In the genomic region with DNA sequence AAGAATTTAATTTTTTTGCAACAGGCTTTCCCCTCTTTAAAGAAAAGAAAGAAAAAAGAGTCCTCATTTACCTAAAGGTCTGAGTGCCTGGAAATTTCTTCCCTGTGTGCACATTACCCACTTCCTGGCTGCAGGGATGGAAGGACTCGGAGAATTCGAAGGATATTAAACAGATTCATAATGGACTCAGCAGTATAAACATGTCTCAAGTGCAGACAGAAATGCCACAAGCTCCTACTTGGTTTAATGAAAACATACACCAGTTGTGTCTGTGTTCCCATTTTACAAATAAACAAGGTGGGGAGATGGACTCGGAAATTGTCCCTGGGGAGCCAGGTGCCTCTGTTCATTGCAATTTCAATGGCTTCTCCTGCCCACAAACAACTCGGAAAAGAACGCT, we compare ENCODE assay signal across 16 cellular contexts. TPM values are rescaled to one million over a fixed set of nuclear protein-coding genes. Genes with fewer than 3 reads are reported as not detected.
DNase-seq lines count a peak whose midpoint lies in the region; ATAC-seq and TF ChIP-seq lines count a peak whose summit lies in the region.
"Had no signal": no experiment of that assay in that cellular context is flagged by ENCODE, and none has a peak within 500 bp of the region (broad histone marks: within the 10 kb centered on the region; RNA-seq: fewer than 3 reads in every experiment).

No MANE protein-coding gene starts in this region.

- no peak overlapping the region for H3K23ac ChIP-seq in neuronal stem cell (ENCODE audit: low read depth, low read length, poor library complexity)

- no CpG with 5 or more reads among the region's 5 CpGs for WGBS in neuronal stem cell (ENCODE audit: extremely low coverage in 2 of 2, insufficient read length in 2 of 2, insufficient replicate concordance in 1 of 2), 2 donors

- no peaks in the 10 kb centered on the region for H3K79me1 ChIP-seq in neuronal stem cell (ENCODE audit: low read depth, low read length)

- H3K9ac ChIP-seq in neuronal stem cell (ENCODE audit: low read depth, low read length, poor library complexity), result no peak overlapping the region

- H2BK5ac ChIP-seq in neuronal stem cell (ENCODE audit: low read length), result no peak overlapping the region

- no peak overlapping the region for H2AK5ac ChIP-seq in neuronal stem cell (ENCODE audit: low read depth, low read length)

- no peak overlapping the region for H3K4ac ChIP-seq in neuronal stem cell (ENCODE audit: low read length)

- no peak overlapping the region for H4K91ac ChIP-seq in neuronal stem cell (ENCODE audit: low read depth, low read length, poor library complexity)

- H2BK12ac ChIP-seq in neuronal stem cell (ENCODE audit: low read length), result no peak overlapping the region

- no peak overlapping the region for H4K8ac ChIP-seq in neuronal stem cell (ENCODE audit: low read depth, low read length)

- TF ChIP-seq CTCF in WERI-Rb-1 (IDR thresholded peaks at IDR 0.05; ENCODE audit: low read depth, low read length), result no peak

- no peak for ATAC-seq in HG03432 (IDR thresholded peaks at IDR 0.05; ENCODE audit: unreplicated experiment)
- ATAC-seq: CD8-positive, alpha-beta T cell had no signal

- no peak overlapping the region for H3K4me2 ChIP-seq in neuronal stem cell (ENCODE audit: insufficient read depth, low read length, poor library complexity, severe bottlenecking)

- no peaks in the 10 kb centered on the region for H3K27me3 ChIP-seq in WERI-Rb-1 (ENCODE audit: insufficient read depth, low read depth, severe bottlenecking)
- peaks cover 0 to 12% (median 3%) of the 10 kb centered on the region in 3 experiments for H3K27me3 ChIP-seq in neuronal stem cell (ENCODE audit: control insufficient read depth in 3 of 3, insufficient read depth in 3 of 3, low read depth in 1 of 3, low read length in 3 of 3)

- H2BK120ac ChIP-seq in neuronal stem cell (ENCODE audit: low read depth, low read length), result no peak overlapping the region

- peak overlapping the region; percentile 69 for H3K27ac ChIP-seq in WERI-Rb-1
- H3K27ac ChIP-seq in neuronal stem cell (replicated peaks; ENCODE audit: low read length), result no peak overlapping the region
- H3K27ac ChIP-seq: 22Rv1 had no signal

- H3K4me1 ChIP-seq in neuronal stem cell (ENCODE audit: control insufficient read depth in 2 of 2, insufficient read depth in 1 of 2, low read depth in 1 of 2, low read length in 2 of 2), result peaks cover 0 to 7% of the 10 kb centered on the region in 2 donors

- H2AFZ ChIP-seq in neuronal stem cell (ENCODE audit: low read length), result no peak overlapping the region

- H3K18ac ChIP-seq in neuronal stem cell (ENCODE audit: low read length), result peak overlapping the region; percentile 30

- DNase-seq in DMS153 (lab: John Stamatoyannopoulos, UW), result peak; percentile 4
- DNase-seq in DMS153 treated with DMSO at 0.1 percent for 48 hours (lab: John Stamatoyannopoulos, UW; ENCODE audit: unreplicated experiment), result no peak
- DNase-seq in NCI-H187 treated with DMSO at 0.1 percent for 48 hours (lab: John Stamatoyannopoulos, UW), result peak; percentile 28
- no peak for DNase-seq in WERI-Rb-1
- no peak for DNase-seq in neuronal stem cell (ENCODE audit: low spot score)
- no peak for DNase-seq in LoVo (ENCODE audit: low spot score)
- no peak for DNase-seq in SW480 (ENCODE audit: low spot score)
- DNase-seq: Caco-2; CD8-positive, alpha-beta T cell; DND-41; GDM1; GOT3; H9 had no signal

- no peaks in the 10 kb centered on the region for H3K36me3 ChIP-seq in WERI-Rb-1
- H3K36me3 ChIP-seq in neuronal stem cell (replicated peaks in 1 of 2; ENCODE audit: control insufficient read depth in 2 of 2, insufficient read depth in 2 of 2, low read length in 2 of 2), result no peaks in the 10 kb centered on the region

- H3K14ac ChIP-seq in neuronal stem cell (ENCODE audit: low read length), result no peak overlapping the region

- H3K9me3 ChIP-seq in WERI-Rb-1 (ENCODE audit: severe bottlenecking) (peaks cover 12% of the 10 kb centered on the region), neuronal stem cell (replicated peaks in 1 of 2; ENCODE audit: control insufficient read depth in 2 of 2, insufficient read depth in 1 of 2, low read depth in 1 of 2, low read length in 2 of 2) (peaks cover 0 to 3% of the 10 kb centered on the region in 2 donors)

- no peak overlapping the region for H2BK15ac ChIP-seq in neuronal stem cell (ENCODE audit: low read length)

- H3K4me3 ChIP-seq in WERI-Rb-1 (ENCODE audit: low read depth, low read length), result no peak overlapping the region
- H3K4me3 ChIP-seq in neuronal stem cell (ENCODE audit: low read length in 2 of 2), result no peak overlapping the region

RNA-seq across cellular contexts. Expression of a gene that starts 47.2 kb away (rescaled TPM):
- polyA plus RNA-seq in neuronal stem cell (2013, experiment 1 of 2), result 0.14 TPM
- polyA plus RNA-seq in neuronal stem cell (2013, experiment 2 of 2), result 0.08 TPM
- polyA plus RNA-seq: BJ had no signal

Comparison
In these comparisons a context has a peak if more than half of its experiments do, and no peak if none do; other contexts are left out.
1. DNase-seq: peak in DMS153 (single experiment) and NCI-H187 treated with DMSO at 0.1 percent for 48 hours (single experiment); none in DMS153 treated with DMSO at 0.1 percent for 48 hours (single experiment), WERI-Rb-1 (single experiment), neuronal stem cell (single experiment), LoVo (single experiment) and SW480 (single experiment).